17 cellular contexts compared by ENCODE assay signal in the genomic region with DNA sequence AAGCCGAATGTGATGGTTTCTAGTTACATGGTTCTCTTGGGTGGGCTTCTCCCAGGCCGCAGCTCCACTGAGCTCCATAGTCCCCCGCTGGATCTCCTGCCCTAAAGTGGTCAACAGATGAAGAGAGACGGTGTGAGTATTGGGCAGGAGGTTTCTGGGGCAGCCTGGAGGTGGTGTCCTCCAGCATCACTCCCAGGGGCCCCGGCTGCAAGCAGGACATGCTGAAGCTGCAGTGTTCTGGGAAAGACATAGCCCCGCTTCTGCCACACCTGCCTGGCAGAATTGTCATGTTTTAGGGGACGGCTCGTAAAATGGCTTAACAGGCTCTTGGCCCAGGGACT. TPM values are rescaled to one million over a fixed set of nuclear protein-coding genes. Genes with fewer than 3 reads are reported as not detected.
DNase-seq lines count a peak whose midpoint lies in the region; ATAC-seq, FAIRE-seq and TF ChIP-seq lines count a peak whose summit lies in the region.
"Had no signal": no experiment of that assay in that cellular context is flagged by ENCODE, and none has a peak within 500 bp of the region (broad histone marks: within the 10 kb centered on the region; RNA-seq: fewer than 3 reads in every experiment).

No MANE protein-coding gene starts in this region.

- H3K4me3 Mint-ChIP-seq in activated T-helper 17 cell treated with anti-CD3 and anti-CD28 coated beads, Interleukin-2, amount 50 U/mL, for 72 hours, result peak overlapping the region; percentile 88
- H3K4me3 Mint-ChIP-seq: type B pancreatic cell had no signal

- no peak overlapping the region for H2AFZ ChIP-seq in MM.1S (ENCODE audit: low read length)

- peaks cover 19% of the 10 kb centered on the region; the same call in 1 of the 2 replicates for H3K27me3 ChIP-seq in MM.1S (replicated peaks; ENCODE audit: insufficient read depth, low read length)
- H3K27me3 ChIP-seq: dorsolateral prefrontal cortex, gastrocnemius medialis, neutrophil had no signal

- H4K20me1 ChIP-seq in MM.1S (ENCODE audit: insufficient read depth, low read length), result no peaks in the 10 kb centered on the region

- H3K9me3 ChIP-seq in kidney (ENCODE audit: control insufficient read depth in 1 of 2, low read length in 2 of 2) (no peaks in the 10 kb centered on the region), MM.1S (replicated peaks; ENCODE audit: insufficient read depth, low read length) (no peaks in the 10 kb centered on the region)
- H3K9me3 ChIP-seq: gastrocnemius medialis, neutrophil, SK-N-SH had no signal

- no peak for FAIRE-seq in kidney (lab: Jason Lieb, UNC)

- TF ChIP-seq CTCF in kidney (IDR thresholded peaks at IDR 0.05; ENCODE audit: borderline replicate concordance, extremely low read depth, insufficient read depth), result no peak
- no peak for TF ChIP-seq CTCF in MM.1S (IDR thresholded peaks at IDR 0.05; ENCODE audit: low read length)

- H3K9me2 ChIP-seq in MM.1S (replicated peaks; ENCODE audit: insufficient read depth, low read length), result no peaks in the 10 kb centered on the region
- H3K9me2 ChIP-seq: SK-N-SH had no signal

- ATAC-seq in activated T-helper 17 cell treated with anti-CD3 and anti-CD28 coated beads, Interleukin-2, amount 50 U/mL, for 72 hours (replicated peaks), result no peak
- ATAC-seq in stimulated activated naive CD8-positive, alpha-beta T cell treated with anti-CD3 and anti-CD28 coated beads, Interleukin-15, Interleukin-2, amounts not matched to agents 100 U/mL and 50 U/mL, for 24 hours, result no peak
- ATAC-seq: gastrocnemius medialis, HCT116 had no signal

- intact Hi-C loops in kidney (cut with DNase I), result no loop called here

- H3K27ac ChIP-seq in kidney (ENCODE audit: low read depth in 2 of 2, low read length in 2 of 2) (no peak overlapping the region), MM.1S (ENCODE audit: low read length) (no peak overlapping the region)
- H3K27ac ChIP-seq: dorsolateral prefrontal cortex, gastrocnemius medialis, neutrophil had no signal

- H3K4me3 ChIP-seq in kidney (ENCODE audit: low read length in 2 of 2) (no peak overlapping the region), MM.1S (ENCODE audit: low read length) (no peak overlapping the region)
- H3K4me3 ChIP-seq: dorsolateral prefrontal cortex, gastrocnemius medialis had no signal

- no peak overlapping the region for H3K4me2 ChIP-seq in MM.1S (ENCODE audit: low read depth, low read length)

- H3K36me3 Mint-ChIP-seq in activated T-helper 17 cell treated with anti-CD3 and anti-CD28 coated beads, Interleukin-2, amount 50 U/mL, for 72 hours (ENCODE audit: low read depth), result no peaks in the 10 kb centered on the region
- H3K36me3 Mint-ChIP-seq: type B pancreatic cell had no signal

- no peaks in the 10 kb centered on the region for H3F3A ChIP-seq in MM.1S (ENCODE audit: insufficient read depth, low read length)

- peaks cover 28% of the 10 kb centered on the region for H3K4me1 Mint-ChIP-seq in activated T-helper 17 cell treated with anti-CD3 and anti-CD28 coated beads, Interleukin-2, amount 50 U/mL, for 72 hours

- no peaks in the 10 kb centered on the region for H3K27me3 Mint-ChIP-seq in activated T-helper 17 cell treated with anti-CD3 and anti-CD28 coated beads, Interleukin-2, amount 50 U/mL, for 72 hours
- H3K27me3 Mint-ChIP-seq: type B pancreatic cell had no signal

- no peak overlapping the region for H3K9ac ChIP-seq in kidney (ENCODE audit: low read length in 2 of 2)
- H3K9ac ChIP-seq in MM.1S (ENCODE audit: low read length), result no peak overlapping the region
- H3K9ac ChIP-seq: SK-N-SH had no signal

- H3K36me3 ChIP-seq in kidney (ENCODE audit: control insufficient read depth in 1 of 2, insufficient read depth in 2 of 2, low read length in 2 of 2), result no peaks in the 10 kb centered on the region
- H3K36me3 ChIP-seq in MM.1S (replicated peaks; ENCODE audit: insufficient read depth, low read length), result no peaks in the 10 kb centered on the region
- H3K36me3 ChIP-seq: gastrocnemius medialis, neutrophil had no signal

- no peaks in the 10 kb centered on the region for H3K79me2 ChIP-seq in MM.1S (ENCODE audit: low read length)

- H3K4me1 ChIP-seq in kidney (ENCODE audit: control insufficient read depth in 1 of 2, insufficient read depth in 1 of 2, low read depth in 1 of 2, low read length in 2 of 2), result peaks cover 0 to 11% of the 10 kb centered on the region in 2 donors
- H3K4me1 ChIP-seq in MM.1S (ENCODE audit: low read length), result no peaks in the 10 kb centered on the region
- H3K4me1 ChIP-seq: gastrocnemius medialis had no signal

- peak; percentile 10 for DNase-seq in activated CD8-positive, alpha-beta memory T cell treated with anti-CD3 and anti-CD28 coated beads, Interleukin-2, amount 50 U/mL, for 4 hours
- DNase-seq in activated CD8-positive, alpha-beta memory T cell treated with anti-CD3 and anti-CD28 coated beads for 24 hours, result no peak
- peak; percentile 39 for DNase-seq in kidney
- DNase-seq in stimulated activated CD8-positive, alpha-beta memory T cell treated with anti-CD3 and anti-CD28 coated beads, Interleukin-4, amount 100 ng/mL, for 48 hours, result peak; percentile 20
- no peak for DNase-seq in stimulated activated naive CD8-positive, alpha-beta T cell treated with anti-CD3 and anti-CD28 coated beads, Interleukin-15, Interleukin-2, amounts not matched to agents 100 U/mL and 50 U/mL, for 24 hours
- no peak for DNase-seq in HUDEP-2 (lab: John Stamatoyannopoulos, UW; ENCODE audit: unreplicated experiment in 76 of 76)
- no peak for DNase-seq in MM.1S
- DNase-seq: ACHN, amygdala, gastrocnemius medialis, NCI-H2171 treated with DMSO at 0.1 percent for 48 hours, SK-N-SH had no signal

- H3K9me3 Mint-ChIP-seq in activated T-helper 17 cell treated with anti-CD3 and anti-CD28 coated beads, Interleukin-2, amount 50 U/mL, for 72 hours, result no peaks in the 10 kb centered on the region
- H3K9me3 Mint-ChIP-seq: type B pancreatic cell had no signal

- H3K27ac Mint-ChIP-seq in activated T-helper 17 cell treated with anti-CD3 and anti-CD28 coated beads, Interleukin-2, amount 50 U/mL, for 72 hours, result peak overlapping the region; percentile 85
- H3K27ac Mint-ChIP-seq: type B pancreatic cell had no signal

RNA-seq across cellular contexts. Expression of a gene that starts 40.4 kb away (rescaled TPM):
- not detected for total RNA-seq in activated T-helper 17 cell treated with anti-CD3 and anti-CD28 coated beads, Interleukin-2, amount 50 U/mL, for 72 hours
- not detected for total RNA-seq in kidney
- polyA plus RNA-seq in kidney (ENCODE audit: insufficient read depth, low read depth, low replicate concordance), result 15.9 TPM
- total RNA-seq: gastrocnemius medialis had no signal
- polyA plus RNA-seq: SK-N-SH had no signal

Comparison
In these comparisons a context has a peak if more than half of its experiments do, and no peak if none do; other contexts are left out.
1. DNase-seq: peak in activated CD8-positive, alpha-beta memory T cell treated with anti-CD3 and anti-CD28 coated beads, Interleukin-2, amount 50 U/mL, for 4 hours (single experiment), kidney (single experiment) and stimulated activated CD8-positive, alpha-beta memory T cell treated with anti-CD3 and anti-CD28 coated beads, Interleukin-4, amount 100 ng/mL, for 48 hours (single experiment); none in activated CD8-positive, alpha-beta memory T cell treated with anti-CD3 and anti-CD28 coated beads for 24 hours (single experiment), stimulated activated naive CD8-positive, alpha-beta T cell treated with anti-CD3 and anti-CD28 coated beads, Interleukin-15, Interleukin-2, amounts not matched to agents 100 U/mL and 50 U/mL, for 24 hours (single experiment), HUDEP-2 (0 of 76) and MM.1S (single experiment).